In genomic region chr1:117612517-117613248, GRCh38 we compare ENCODE assay signal across 9 cellular contexts. TPM values are rescaled to one million over a fixed set of nuclear protein-coding genes. Genes with fewer than 3 reads are reported as not detected.
DNase-seq lines count a peak whose midpoint lies in the region; ATAC-seq lines count a peak whose summit lies in the region.
"Had no signal": no experiment of that assay in that cellular context is flagged by ENCODE, and none has a peak within 500 bp of the region (broad histone marks: within the 10 kb centered on the region; RNA-seq: fewer than 3 reads in every experiment).

No MANE protein-coding gene starts in this region.

- H3K27me3 ChIP-seq in trophoblast cell (ENCODE audit: insufficient read depth, low read length) = no peaks in the 10 kb centered on the region
- H3K27me3 ChIP-seq in HAP-1 (ENCODE audit: low read depth) = peaks cover under 1% of the 10 kb centered on the region; the same call in 1 of the 2 replicates

- no CpG with 5 or more reads among the region's 7 CpGs for WGBS in trophoblast cell (ENCODE audit: extremely low coverage, insufficient coverage, insufficient read length)

- H3K36me3 ChIP-seq in trophoblast cell (ENCODE audit: control insufficient read depth in 1 of 2, insufficient read depth in 2 of 2, low read length in 2 of 2) (no peaks in the 10 kb centered on the region), HAP-1 (replicated peaks) (no peaks in the 10 kb centered on the region)

- no peak overlapping the region for H4K91ac ChIP-seq in trophoblast cell (ENCODE audit: low read depth, low read length)

- H3K27ac ChIP-seq in epithelial cell of prostate (no peak overlapping the region), trophoblast cell (ENCODE audit: low read depth, low read length) (no peak overlapping the region)

- H3K79me1 ChIP-seq in trophoblast cell (ENCODE audit: low read length) = no peaks in the 10 kb centered on the region

- H4K12ac ChIP-seq in trophoblast cell (ENCODE audit: low read depth, low read length) = no peak overlapping the region

- no peak overlapping the region for H3K23ac ChIP-seq in trophoblast cell (ENCODE audit: low read length)

- no peak overlapping the region for H2AFZ ChIP-seq in trophoblast cell (ENCODE audit: insufficient read depth, low read length, poor library complexity)

- H3K9me3 ChIP-seq in trophoblast cell (ENCODE audit: insufficient read depth, low read depth, low read length) (no peaks in the 10 kb centered on the region), HAP-1 (no peaks in the 10 kb centered on the region)

- H2AK5ac ChIP-seq in trophoblast cell (ENCODE audit: low read length) = no peak overlapping the region

- H3K9ac ChIP-seq in trophoblast cell (ENCODE audit: low read length) = no peak overlapping the region

- DNase-seq in ELR (ENCODE audit: low read depth) (peak; percentile 86), OCI-M2 (lab: John Stamatoyannopoulos, UW; ENCODE audit: unreplicated experiment) (peak; percentile 69), epithelial cell of prostate (ENCODE audit: low read depth, low spot score) (peak; percentile 44), trophoblast cell (peak; percentile 49 to 75), HK-2 (ENCODE audit: unreplicated experiment) (no peak), HAP-1 (ENCODE audit: low spot score in 2 of 2) (no peak), NCI-H526 treated with DMSO at 0.1 percent for 48 hours (lab: John Stamatoyannopoulos, UW) (no peak)
- DNase-seq: NCI-H2227 treated with DMSO at 0.1 percent for 48 hours had no signal

- H3K4me3 ChIP-seq in trophoblast cell (ENCODE audit: low read depth, low read length) (no peak overlapping the region), HAP-1 (no peak overlapping the region)

- H3K4me2 ChIP-seq in trophoblast cell (ENCODE audit: low read length) = no peak overlapping the region

- H4K8ac ChIP-seq in trophoblast cell (ENCODE audit: low read depth, low read length) = no peak overlapping the region

- no peak overlapping the region for H2BK12ac ChIP-seq in trophoblast cell (ENCODE audit: low read length)

- H3K18ac ChIP-seq in trophoblast cell (ENCODE audit: low read length) = no peak overlapping the region

- no peak overlapping the region for H3K4ac ChIP-seq in trophoblast cell (ENCODE audit: low read depth, low read length)

- no peak for ATAC-seq in GM21528 (IDR thresholded peaks at IDR 0.05; ENCODE audit: low FRiP score, unreplicated experiment)

- in situ Hi-C loops in HAP-1 (cut with MboI; ENCODE audit: low sequenced_read_pairs) = no loop called here

- no peak overlapping the region for H3K14ac ChIP-seq in trophoblast cell (ENCODE audit: low read length)

- no peaks in the 10 kb centered on the region for H3K79me2 ChIP-seq in trophoblast cell (ENCODE audit: control insufficient read depth, insufficient read depth, low read length, poor library complexity)

- H2BK120ac ChIP-seq in trophoblast cell (ENCODE audit: insufficient read depth, low read length, poor library complexity) = no peak overlapping the region

- H2BK5ac ChIP-seq in trophoblast cell (ENCODE audit: low read depth, low read length, poor library complexity) = no peak overlapping the region

- peaks cover 11 to 13% of the 10 kb centered on the region in 2 experiments for H3K4me1 ChIP-seq in trophoblast cell (ENCODE audit: control insufficient read depth in 1 of 2, insufficient read depth in 2 of 2, low read length in 2 of 2)
- no peaks in the 10 kb centered on the region for H3K4me1 ChIP-seq in HAP-1

RNA-seq across cellular contexts. Expression of gene TENT5C, which starts 6.8 kb away (rescaled TPM):
- polyA plus RNA-seq in trophoblast cell (2013) = 1.1 and 1.2 TPM in 2 replicates

Comparison
In these comparisons a context has a peak if more than half of its experiments do, and no peak if none do; other contexts are left out.
1. DNase-seq: peak in ELR (single experiment), OCI-M2 (single experiment), epithelial cell of prostate (single experiment) and trophoblast cell (2 of 2); none in HK-2 (single experiment), HAP-1 (0 of 2) and NCI-H526 treated with DMSO at 0.1 percent for 48 hours (single experiment).